Comparison of ENCODE assay signal across 1 cellular context in the genomic region with DNA sequence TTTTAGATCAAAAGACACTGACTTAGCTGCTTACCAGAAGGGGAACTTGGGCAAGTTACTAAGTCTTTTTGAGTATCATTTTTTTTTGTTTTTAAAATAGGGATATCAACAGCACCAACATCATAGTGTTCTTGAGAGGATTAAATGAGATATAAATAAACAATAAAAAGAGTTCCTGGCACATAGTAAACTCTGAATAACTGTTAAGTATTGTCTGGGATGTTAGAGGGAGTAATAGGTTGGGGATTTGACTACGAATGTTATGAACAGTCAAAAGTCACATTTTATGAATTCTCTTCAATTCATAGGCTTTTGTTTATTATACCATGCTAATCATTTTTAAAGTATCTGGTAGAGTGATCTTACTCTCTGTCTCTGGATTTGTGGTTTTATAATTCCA.
TF ChIP-seq lines count a peak whose summit lies in the region.

No MANE protein-coding gene starts in this region.

TF ChIP-seq in IMR-90, 13 proteins besides CTCF, POLR2A, EP300 and RAD21:
- TF ChIP-seq MAZ (IDR thresholded peaks at IDR 0.05; ENCODE audit: borderline replicate concordance, low read depth, low read length), result no peak
- TF ChIP-seq CHD1 (IDR thresholded peaks at IDR 0.05; ENCODE audit: low read depth, low read length), result no peak
- no peak for TF ChIP-seq MAFK (IDR thresholded peaks at IDR 0.05; ENCODE audit: low read depth, low read length)
- no peak for TF ChIP-seq BHLHE40 (IDR thresholded peaks at IDR 0.05; ENCODE audit: low read depth, low read length)
- TF ChIP-seq SMC3 (IDR thresholded peaks at IDR 0.05; ENCODE audit: low read depth, low read length), result no peak
- TF ChIP-seq RFX5 (IDR thresholded peaks at IDR 0.05; ENCODE audit: low read depth, low read length), result no peak
- TF ChIP-seq MXI1 (IDR thresholded peaks at IDR 0.05; ENCODE audit: borderline replicate concordance, low read depth, low read length), result no peak
- TF ChIP-seq, protein P1, sequence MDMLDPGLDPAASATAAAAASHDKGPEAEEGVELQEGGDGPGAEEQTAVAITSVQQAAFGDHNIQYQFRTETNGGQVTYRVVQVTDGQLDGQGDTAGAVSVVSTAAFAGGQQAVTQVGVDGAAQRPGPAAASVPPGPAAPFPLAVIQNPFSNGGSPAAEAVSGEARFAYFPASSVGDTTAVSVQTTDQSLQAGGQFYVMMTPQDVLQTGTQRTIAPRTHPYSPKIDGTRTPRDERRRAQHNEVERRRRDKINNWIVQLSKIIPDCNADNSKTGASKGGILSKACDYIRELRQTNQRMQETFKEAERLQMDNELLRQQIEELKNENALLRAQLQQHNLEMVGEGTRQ (IDR thresholded peaks at IDR 0.05; ENCODE audit: low read depth, low read length), result no peak
- no peak for TF ChIP-seq CEBPB (IDR thresholded peaks at IDR 0.05; ENCODE audit: low read depth, low read length)
- no peak for TF ChIP-seq RCOR1 (IDR thresholded peaks at IDR 0.05; ENCODE audit: insufficient replicate concordance, low read length)
- TF ChIP-seq NFE2L2 (IDR thresholded peaks at IDR 0.05; ENCODE audit: low read depth, low read length), result no peak
- TF ChIP-seq, protein P2, sequence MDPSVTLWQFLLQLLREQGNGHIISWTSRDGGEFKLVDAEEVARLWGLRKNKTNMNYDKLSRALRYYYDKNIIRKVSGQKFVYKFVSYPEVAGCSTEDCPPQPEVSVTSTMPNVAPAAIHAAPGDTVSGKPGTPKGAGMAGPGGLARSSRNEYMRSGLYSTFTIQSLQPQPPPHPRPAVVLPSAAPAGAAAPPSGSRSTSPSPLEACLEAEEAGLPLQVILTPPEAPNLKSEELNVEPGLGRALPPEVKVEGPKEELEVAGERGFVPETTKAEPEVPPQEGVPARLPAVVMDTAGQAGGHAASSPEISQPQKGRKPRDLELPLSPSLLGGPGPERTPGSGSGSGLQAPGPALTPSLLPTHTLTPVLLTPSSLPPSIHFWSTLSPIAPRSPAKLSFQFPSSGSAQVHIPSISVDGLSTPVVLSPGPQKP (IDR thresholded peaks at IDR 0.05; ENCODE audit: borderline replicate concordance, low read depth, low read length), result no peak
- TF ChIP-seq FOS (IDR thresholded peaks at IDR 0.05; ENCODE audit: low read depth, low read length), result no peak
TF ChIP-seq in IMR-90: peak in this region for 0.
